ENCODE assay signal across 2 cellular contexts in the genomic region with DNA sequence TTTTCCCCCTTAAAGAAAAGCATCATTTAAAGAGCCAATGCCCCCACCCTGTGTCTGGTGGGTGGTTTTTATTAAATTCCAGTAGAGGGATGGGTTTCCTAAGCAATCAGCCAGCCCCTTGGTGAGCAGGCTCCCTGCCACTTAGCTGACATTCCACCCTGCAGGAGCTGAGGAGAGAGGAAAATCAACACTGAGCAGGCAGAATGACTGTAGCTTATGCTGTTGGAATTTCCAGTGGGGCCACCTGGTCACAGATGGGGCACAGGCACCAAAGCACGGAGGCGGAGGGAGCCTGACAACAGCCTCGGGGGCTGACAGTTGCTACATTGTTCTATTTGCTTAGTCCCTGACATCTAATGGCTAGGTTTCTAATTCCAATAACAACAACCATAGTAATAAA.
TF ChIP-seq lines count a peak whose summit lies in the region.

No MANE protein-coding gene starts in this region.

TF ChIP-seq in HepG2, 621 proteins besides CTCF, POLR2A, EP300 and RAD21:
- no peak for TF ChIP-seq EHMT2 (IDR thresholded peaks at IDR 0.05; ENCODE audit: borderline replicate concordance, low read depth, low read length)
- no peak for TF ChIP-seq FOXA1 (IDR thresholded peaks at IDR 0.05)
- 0 out of 2 replicates have a peak, but pooled peaks have one; percentile 7 for TF ChIP-seq FOXA1 (CRISPR knock-in tag; IDR thresholded peaks at IDR 0.05)
- TF ChIP-seq TEAD3 (CRISPR knock-in tag; optimal IDR thresholded peaks at IDR 0.05; ENCODE audit: borderline replicate concordance) = peak; percentile 29

TF ChIP-seq in HEK293T, 16 proteins besides CTCF, POLR2A, EP300 and RAD21 (continued from another document):
- TF ChIP-seq SUZ12 (IDR thresholded peaks at IDR 0.05) (no peak), SP1 (IDR thresholded peaks at IDR 0.05) (no peak), CTBP1 (IDR thresholded peaks at IDR 0.05; ENCODE audit: borderline replicate concordance) (no peak), ELF4 (IDR thresholded peaks at IDR 0.05) (no peak), L3MBTL2 (conservative IDR thresholded peaks at IDR 0.05) (no peak), ZNF384 (IDR thresholded peaks at IDR 0.05) (no peak), PKNOX1 (IDR thresholded peaks at IDR 0.05) (no peak), TARDBP (IDR thresholded peaks at IDR 0.05) (no peak)
